22 cellular contexts compared by ENCODE assay signal in genomic region chr18:27558388-27559158, GRCh38.
"Had no signal": no experiment of that assay in that cellular context is flagged by ENCODE, and none has a peak within 500 bp of the region (broad histone marks: within the 10 kb centered on the region; RNA-seq: fewer than 3 reads in every experiment).

No MANE protein-coding gene starts in this region.

- DNase-seq: activated B cell treated with CpG ODN at 0.5 μM for 24 hours; activated CD4-positive, alpha-beta T cell treated with anti-CD3 and anti-CD28 coated beads for 36 hours; activated CD4-positive, alpha-beta T cell treated with anti-CD3 and anti-CD28 coated beads, Interleukin-2, amount 50 U/mL, for 4 hours; activated CD8-positive, alpha-beta memory T cell treated with anti-CD3 and anti-CD28 coated beads for 24 hours; activated CD8-positive, alpha-beta memory T cell treated with anti-CD3 and anti-CD28 coated beads, Interleukin-2, amount 50 U/mL, for 4 hours; activated naive CD4-positive, alpha-beta T cell treated with Interleukin-2 at 50 U/mL for 16 hours; activated naive CD8-positive, alpha-beta T cell treated with anti-CD3 and anti-CD28 coated beads for 36 hours; activated T-cell treated with anti-CD3 and anti-CD28 coated beads, Interleukin-2, amount 50 U/mL, for 24 hours; endodermal cell; esophagus squamous epithelium; naive B cell; posterior cingulate gyrus; retina; stimulated activated CD4-positive, alpha-beta T cell treated with anti-CD3 and anti-CD28 coated beads, Interleukin-12 subunit alpha, Interleukin-12 subunit beta, amount 100 ng/mL, for 4 hours; stimulated activated CD4-positive, alpha-beta T cell treated with anti-CD3 and anti-CD28 coated beads, Interleukin-4, amount 100 ng/mL, for 4 hours; stimulated activated naive CD8-positive, alpha-beta T cell treated with anti-CD3 and anti-CD28 coated beads, Interleukin-15, Interleukin-2, amounts not matched to agents 100 U/mL and 50 U/mL, for 24 hours; T1000; thyroid gland had no signal

- H3K27me3 ChIP-seq: esophagus squamous epithelium, thyroid gland had no signal

- H3K4me1 Mint-ChIP-seq: activated B cell treated with CpG ODN at 0.5 μM for 24 hours; activated CD4-positive, alpha-beta T cell treated with anti-CD3 and anti-CD28 coated beads for 36 hours; activated naive CD8-positive, alpha-beta T cell treated with anti-CD3 and anti-CD28 coated beads for 36 hours; activated T-helper 17 cell treated with anti-CD3 and anti-CD28 coated beads, Interleukin-2, amount 50 U/mL, for 72 hours; naive B cell had no signal

- H3K4me1 ChIP-seq: esophagus squamous epithelium, thyroid gland had no signal

- H3K4me3 Mint-ChIP-seq: activated B cell treated with CpG ODN at 0.5 μM for 24 hours; activated CD4-positive, alpha-beta T cell treated with anti-CD3 and anti-CD28 coated beads for 36 hours; activated naive CD8-positive, alpha-beta T cell treated with anti-CD3 and anti-CD28 coated beads for 36 hours; activated T-cell treated with anti-CD3 and anti-CD28 coated beads, Interleukin-2, amount 50 U/mL, for 24 hours; activated T-helper 17 cell treated with anti-CD3 and anti-CD28 coated beads, Interleukin-2, amount 50 U/mL, for 72 hours; endodermal cell; neural crest cell; T-helper 1 cell treated with Interleukin-12 subunit alpha and Interleukin-12 subunit beta and Interleukin-4 antibody, amounts not matched to agents 30 μg/mL and 1 μg/mL, for 36 hours had no signal

- H3K36me3 ChIP-seq: esophagus squamous epithelium, thyroid gland had no signal

- H3K4me3 ChIP-seq: coronary artery, esophagus squamous epithelium, thyroid gland had no signal

- ATAC-seq: activated CD4-positive, alpha-beta T cell treated with anti-CD3 and anti-CD28 coated beads for 36 hours; activated T-helper 17 cell treated with anti-CD3 and anti-CD28 coated beads, Interleukin-2, amount 50 U/mL, for 72 hours; stimulated activated naive CD8-positive, alpha-beta T cell treated with anti-CD3 and anti-CD28 coated beads, Interleukin-15, Interleukin-2, amounts not matched to agents 100 U/mL and 50 U/mL, for 24 hours had no signal

- H3K27ac Mint-ChIP-seq: activated B cell treated with CpG ODN at 0.5 μM for 24 hours; activated CD4-positive, alpha-beta T cell treated with anti-CD3 and anti-CD28 coated beads for 36 hours; activated naive CD8-positive, alpha-beta T cell treated with anti-CD3 and anti-CD28 coated beads for 36 hours; activated T-cell treated with anti-CD3 and anti-CD28 coated beads, Interleukin-2, amount 50 U/mL, for 24 hours; activated T-helper 17 cell treated with anti-CD3 and anti-CD28 coated beads, Interleukin-2, amount 50 U/mL, for 72 hours; endodermal cell; naive B cell; T-helper 1 cell treated with Interleukin-12 subunit alpha and Interleukin-12 subunit beta and Interleukin-4 antibody, amounts not matched to agents 30 μg/mL and 1 μg/mL, for 36 hours had no signal

- H3K36me3 Mint-ChIP-seq: activated naive CD8-positive, alpha-beta T cell treated with anti-CD3 and anti-CD28 coated beads for 36 hours; naive B cell had no signal

- H3K27ac ChIP-seq: coronary artery, esophagus squamous epithelium, thyroid gland had no signal

- H3K27me3 Mint-ChIP-seq: activated B cell treated with CpG ODN at 0.5 μM for 24 hours; activated CD4-positive, alpha-beta T cell treated with anti-CD3 and anti-CD28 coated beads for 36 hours; activated naive CD8-positive, alpha-beta T cell treated with anti-CD3 and anti-CD28 coated beads for 36 hours; activated T-cell treated with anti-CD3 and anti-CD28 coated beads, Interleukin-2, amount 50 U/mL, for 24 hours; activated T-helper 17 cell treated with anti-CD3 and anti-CD28 coated beads, Interleukin-2, amount 50 U/mL, for 72 hours; naive B cell had no signal

- H3K9me3 ChIP-seq: thyroid gland had no signal
